Comparison of ENCODE assay signal across 8 cellular contexts in genomic region chr3:186108941-186109865, GRCh38. TPM values are rescaled to one million over a fixed set of nuclear protein-coding genes. Genes with fewer than 3 reads are reported as not detected.
DNase-seq lines count a peak whose midpoint lies in the region; ATAC-seq, FAIRE-seq and TF ChIP-seq lines count a peak whose summit lies in the region.

Gene ETV5, minus strand, starts transcription at chr3:186109089. Its CDS starts 3,221 bp downstream, at chr3:186105868.

- H3K4me1 ChIP-seq in adrenal gland (replicated peaks in 1 of 2) (peaks cover 21 to 35% of the 10 kb centered on the region in 2 donors), cardiac muscle cell (ENCODE audit: low read depth) (peaks cover 22% of the 10 kb centered on the region), pancreas (peaks cover 3 to 22% (median 18%) of the 10 kb centered on the region in 3 donors), tibial artery (peaks cover 0 to 31% (median 23%) of the 10 kb centered on the region in 4 donors)

- intact Hi-C loops in adrenal gland (cut with DNase I) (loop anchor here in 1 of 2 donors (10.0 kb wide), 1 partner anchor 106 kb away; no protein-coding TSS in a partner anchor), pancreas (cut with DNase I) (no loop called here), tibial artery (cut with DNase I; ENCODE audit: low total_unique reads) (loop anchor here (10.0 kb wide), 1 partner anchor 456 kb away; the partner anchor contains the start of gene TBCCD1)

- H3K27ac ChIP-seq in adrenal gland (peak within 1 kb of the TSS; percentile 85 to 96 (median 94)), cardiac muscle cell (peak within 1 kb of the TSS; percentile 75), pancreas (peak within 1 kb of the TSS; percentile 79 to 89 (median 86)), tibial artery (peak within 1 kb of the TSS; percentile 77 to 81)

- TF ChIP-seq CTCF in adrenal gland (IDR thresholded peaks at IDR 0.05) (peak in 2 of 6 experiments; percentile 38), cardiac muscle cell (IDR thresholded peaks at IDR 0.05; ENCODE audit: low read depth, low read length) (no peak), pancreas (IDR thresholded peaks at IDR 0.05) (peak in 1 of 4 donors; percentile 23), tibial artery (IDR thresholded peaks at IDR 0.05) (no peak)

- WGBS in adrenal gland, 4 donors, result 0% methylated on average over 22 to 63 of the region's 63 CpGs
- 0% methylated on average over 50 to 63 of the region's 63 CpGs for WGBS in pancreas, 2 donors

- no peaks in the 10 kb centered on the region for H3K27me3 ChIP-seq in adrenal gland
- H3K27me3 ChIP-seq in cardiac muscle cell, result peaks cover 37% of the 10 kb centered on the region
- no peaks in the 10 kb centered on the region for H3K27me3 ChIP-seq in pancreas
- no peaks in the 10 kb centered on the region for H3K27me3 ChIP-seq in tibial artery

- peak; percentile 80 for TF ChIP-seq POLR2A in GM12891 (IDR thresholded peaks at IDR 0.05; ENCODE audit: low read depth, low read length)
- peak; percentile 90 to 98 for TF ChIP-seq POLR2A in adrenal gland (IDR thresholded peaks at IDR 0.05)

- H3K9me3 ChIP-seq in adrenal gland (replicated peaks in 1 of 3) (no peaks in the 10 kb centered on the region), cardiac muscle cell (ENCODE audit: low read depth) (no peaks in the 10 kb centered on the region), pancreas (no peaks in the 10 kb centered on the region), tibial artery (no peaks in the 10 kb centered on the region)

- H3K36me3 ChIP-seq in adrenal gland (replicated peaks in 1 of 2) (peaks cover 0 to 5% of the 10 kb centered on the region in 2 donors), cardiac muscle cell (no peaks in the 10 kb centered on the region), pancreas (peaks cover 0 to 6% (median 0%) of the 10 kb centered on the region in 3 donors), tibial artery (no peaks in the 10 kb centered on the region)

- peak; percentile 96 for FAIRE-seq in GM12891 (lab: Jason Lieb, UNC)
- FAIRE-seq in pancreas (lab: Jason Lieb, UNC), result peak; percentile 85

- H3K4me3 ChIP-seq in adrenal gland, result peak within 1 kb of the TSS; percentile 41 to 87 (median 70)
- H3K4me3 ChIP-seq in cardiac muscle cell, result peak within 1 kb of the TSS; percentile 65
- peak within 1 kb of the TSS; percentile 58 to 94 (median 86) for H3K4me3 ChIP-seq in pancreas
- peak within 1 kb of the TSS; percentile 67 to 69 for H3K4me3 ChIP-seq in tibial artery

- peak; percentile 94 for DNase-seq in GM12891 (ENCODE audit: insufficient read length, low spot score)
- DNase-seq in NCI-H1436 (lab: John Stamatoyannopoulos, UW), result peak; percentile 99
- DNase-seq in SW480 (ENCODE audit: low spot score), result peak; percentile 100
- peak; percentile 99 to 100 (median 100) for DNase-seq in adrenal gland
- DNase-seq in cardiac muscle cell (ENCODE audit: low read depth in 1 of 2, low spot score in 1 of 2), result peak; percentile 99 to 100
- DNase-seq in pancreas, result peak; percentile 97 to 100 (median 99)
- DNase-seq in tibial artery, result peak; percentile 100

- peak; percentile 98 for ATAC-seq in HG02798 (IDR thresholded peaks at IDR 0.05; ENCODE audit: poor library complexity, unreplicated experiment)
- ATAC-seq in pancreas, result peak; percentile 90 to 94 (median 92)

TF ChIP-seq in GM12891, 5 proteins besides CTCF, POLR2A, EP300 and RAD21:
- TF ChIP-seq TAF1 (IDR thresholded peaks at IDR 0.05; ENCODE audit: low read depth, low read length) (peak; percentile 85), SPI1 (IDR thresholded peaks at IDR 0.05; ENCODE audit: low read depth, low read length) (peak; percentile 44; the same call in 1 of the 2 replicates), POLR2AphosphoS5 (IDR thresholded peaks at IDR 0.05; ENCODE audit: low read depth, low read length) (peak; percentile 60; the same call in 1 of the 2 replicates), PAX5 (IDR thresholded peaks at IDR 0.05; ENCODE audit: insufficient read depth, low read length, severe bottlenecking) (no peak), POU2F2 (IDR thresholded peaks at IDR 0.05; ENCODE audit: low read depth, low read length) (peak; percentile 94)
TF ChIP-seq in GM12891: peak in this region for 4.

RNA-seq across cellular contexts. Expression of gene ETV5, which starts in this region (rescaled TPM):
- polyA plus RNA-seq in GM12891 (2012; ENCODE audit: low read depth, missing spikeins), result 15.7 TPM
- total RNA-seq in adrenal gland, result 100 to 1,000 TPM in 2 of 8 donors, 10 to 100 TPM in 6; 17.2 to 114 (median 77.9) TPM
- polyA plus RNA-seq in adrenal gland, result 10 to 100 TPM; 19.4 to 55.6 (median 29.0) TPM
- total RNA-seq in cardiac muscle cell, result 16.3 and 53.2 TPM in 2 replicates
- 16.1 and 29.3 TPM in 2 replicates for polyA plus RNA-seq in cardiac muscle cell
- total RNA-seq in pancreas, result 10 to 100 TPM; 17.1 to 58.5 (median 32.0) TPM
- 10 to 100 TPM; 12.2 to 12.9 TPM for polyA plus RNA-seq in pancreas

Comparison
In these comparisons a context has a peak if more than half of its experiments do, and no peak if none do; other contexts are left out.
1. Peak in every context shown above with its lines: DNase-seq, ATAC-seq, H3K4me3 ChIP-seq and H3K27ac ChIP-seq.